14 cellular contexts compared by ENCODE assay signal in the genomic region with DNA sequence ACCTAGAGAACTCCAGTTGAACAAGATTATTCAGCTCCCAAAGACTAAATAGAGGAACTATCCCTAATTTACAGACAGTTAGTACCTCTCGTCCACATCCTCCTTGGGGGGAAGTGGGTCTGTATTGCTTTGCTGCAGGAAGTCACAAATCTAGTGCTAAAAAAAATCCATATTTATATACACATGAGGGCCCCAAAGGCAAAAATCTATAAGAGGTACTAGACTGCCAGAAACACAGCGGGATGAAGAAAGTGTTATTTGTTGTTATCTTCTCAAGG.
DNase-seq lines count a peak whose midpoint lies in the region; ATAC-seq, FAIRE-seq and TF ChIP-seq lines count a peak whose summit lies in the region.
"Had no signal": no experiment of that assay in that cellular context is flagged by ENCODE, and none has a peak within 500 bp of the region (broad histone marks: within the 10 kb centered on the region; RNA-seq: fewer than 3 reads in every experiment).

No MANE protein-coding gene starts in this region.

- no peaks in the 10 kb centered on the region for H3F3A ChIP-seq in SK-N-SH (replicated peaks; ENCODE audit: insufficient read depth)

- no peak for TF ChIP-seq EP300 in HepG2 (IDR thresholded peaks at IDR 0.05; ENCODE audit: low read depth in 2 of 2, low read length in 2 of 2)
- no peak for TF ChIP-seq EP300 in HepG2 (CRISPR knock-in tag; IDR thresholded peaks at IDR 0.05; ENCODE audit: borderline replicate concordance)
- no peak for TF ChIP-seq EP300 in SK-N-SH (IDR thresholded peaks at IDR 0.05; ENCODE audit: borderline replicate concordance in 1 of 2, low read depth in 1 of 2, low read length in 1 of 2)

- no peaks in the 10 kb centered on the region for H3K9me2 ChIP-seq in SK-N-SH

- H3K4me1 ChIP-seq in HepG2 (ENCODE audit: insufficient read depth, low read length) (peaks cover 31% of the 10 kb centered on the region), right lobe of liver (peaks cover 0 to 5% (median 0%) of the 10 kb centered on the region in 4 donors), SK-N-SH (ENCODE audit: control insufficient read depth in 1 of 2, insufficient read depth in 2 of 2, low read depth in 1 of 2, low read length in 1 of 2) (no peaks in the 10 kb centered on the region; a peak in 1 of 4 replicates)
- H3K4me1 ChIP-seq: HAP-1, Peyer's patch had no signal

- CTCF ChIA-PET in HepG2 (lab: Yijun Ruan, JAX; ENCODE audit: low intra/inter-chr PET ratio, low total read pairs) (no interaction called here), SK-N-SH (lab: Yijun Ruan, JAX) (interaction anchor here (1.5 kb wide), 1 partner anchor 190 kb away, joined by 3 read pairs; a partner anchor contains a TSS)

- POLR2A ChIA-PET in HepG2 (lab: Yijun Ruan, JAX) = no interaction called here
- POLR2A ChIA-PET in SK-N-SH (lab: Yijun Ruan, JAX) = no interaction called here

- no peak for DNase-seq in HepG2 (ENCODE audit: low spot score)
- no peak for DNase-seq in right lobe of liver
- DNase-seq in MV-4-11 (lab: John Stamatoyannopoulos, UW) = peak; percentile 68
- peak; percentile 12 for DNase-seq in SKM-1 (lab: John Stamatoyannopoulos, UW; ENCODE audit: unreplicated experiment)
- no peak for DNase-seq in foreskin melanocyte
- no peak for DNase-seq in T-helper 2 cell
- DNase-seq in NCI-H524 (lab: John Stamatoyannopoulos, UW) = no peak
- DNase-seq in SK-N-SH = no peak
- DNase-seq: C1 segment of cervical spinal cord; NK-92 treated with Interleukin-12 subunit alpha and Interleukin-12 subunit beta, amount 100 ng/mL, for 24 hours; Peyer's patch had no signal

- no peak for FAIRE-seq in HepG2 (lab: Jason Lieb, UNC)
- FAIRE-seq: GM19239 had no signal

- WGBS in HepG2 (ENCODE audit: low lambda C conversion rate) = 89% methylated on average over 2 of the region's 2 CpGs
- WGBS in right lobe of liver (ENCODE audit: insufficient coverage, low coverage, low lambda C conversion rate, missing lambda C conversion rate) = 73% methylated on average over 2 of the region's 2 CpGs
- WGBS in SK-N-SH (ENCODE audit: low lambda C conversion rate) = 71% methylated on average over 2 of the region's 2 CpGs

- no peak for TF ChIP-seq CTCF in HepG2 (CRISPR knock-in tag; IDR thresholded peaks at IDR 0.05)
- TF ChIP-seq CTCF in right lobe of liver (IDR thresholded peaks at IDR 0.05) = no peak
- TF ChIP-seq CTCF in SK-N-SH (IDR thresholded peaks at IDR 0.05) = no peak

- TF ChIP-seq POLR2A in HepG2 (IDR thresholded peaks at IDR 0.05; ENCODE audit: insufficient read depth in 1 of 2, low read depth in 2 of 2, low read length in 2 of 2) = no peak
- no peak for TF ChIP-seq POLR2A in right lobe of liver (IDR thresholded peaks at IDR 0.05)

- BruUV-seq in HepG2 (replicated peaks; lab: Mats Ljungman, UMichigan) = no TSS peak

- H3K4me2 ChIP-seq in HepG2 (ENCODE audit: low read depth, low read length) (peak overlapping the region; percentile 80; the same call in 1 of the 2 replicates), SK-N-SH (no peak overlapping the region)

- H3K9ac ChIP-seq in HepG2 (ENCODE audit: insufficient read depth, low read depth, low read length) (no peak overlapping the region), SK-N-SH (no peak overlapping the region)

- H3K27ac ChIP-seq in HepG2 (ENCODE audit: extremely low read length, insufficient read depth, low read length) (no peak overlapping the region), right lobe of liver (no peak overlapping the region), SK-N-SH (ENCODE audit: low read depth in 2 of 2, low read length in 1 of 2) (no peak overlapping the region; a peak in 1 of 4 replicates)
- H3K27ac ChIP-seq: Peyer's patch had no signal

- H3K79me2 ChIP-seq in HepG2 (ENCODE audit: insufficient read depth, low read length) = no peaks in the 10 kb centered on the region
- no peaks in the 10 kb centered on the region for H3K79me2 ChIP-seq in SK-N-SH (ENCODE audit: insufficient read depth)

- H3K36me3 ChIP-seq in HepG2 (replicated peaks in 1 of 2; ENCODE audit: control insufficient read depth in 1 of 2, insufficient read depth in 2 of 2, low read length in 2 of 2) = no peaks in the 10 kb centered on the region
- H3K36me3 ChIP-seq in right lobe of liver = no peaks in the 10 kb centered on the region
- H3K36me3 ChIP-seq in SK-N-SH (replicated peaks in 1 of 2; ENCODE audit: control insufficient read depth in 1 of 2, insufficient read depth in 2 of 2, low read length in 1 of 2) = no peaks in the 10 kb centered on the region
- H3K36me3 ChIP-seq: HAP-1, Peyer's patch had no signal

- no peak overlapping the region for H2AFZ ChIP-seq in HepG2 (ENCODE audit: low read length)
- no peak overlapping the region for H2AFZ ChIP-seq in SK-N-SH (ENCODE audit: low read depth)

- intact Hi-C loops in HepG2 (cut with micrococcal nuclease; ENCODE audit: unreplicated experiment) (no loop called here), right lobe of liver (cut with DNase I) (no loop called here)

- H3K27me3 ChIP-seq in HepG2 (ENCODE audit: control insufficient read depth in 1 of 2, insufficient read depth in 2 of 2, low read length in 2 of 2) (no peaks in the 10 kb centered on the region), right lobe of liver (no peaks in the 10 kb centered on the region), SK-N-SH (ENCODE audit: insufficient read depth) (no peaks in the 10 kb centered on the region)
- H3K27me3 ChIP-seq: Peyer's patch had no signal

- H3K4me3 ChIP-seq in HepG2 (replicated peaks in 1 of 3; ENCODE audit: insufficient read depth in 1 of 3, low read depth in 2 of 3, low read length in 3 of 3) = no peak overlapping the region
- no peak overlapping the region for H3K4me3 ChIP-seq in right lobe of liver
- no peak overlapping the region for H3K4me3 ChIP-seq in SK-N-SH (ENCODE audit: low read depth in 2 of 2, low read length in 1 of 2)
- H3K4me3 ChIP-seq: HAP-1, Peyer's patch had no signal

- H3K9me3 ChIP-seq in HepG2 (ENCODE audit: low read length) = no peaks in the 10 kb centered on the region
- H3K9me3 ChIP-seq in right lobe of liver = no peaks in the 10 kb centered on the region
- no peaks in the 10 kb centered on the region for H3K9me3 ChIP-seq in SK-N-SH
- H3K9me3 ChIP-seq: HAP-1, Peyer's patch had no signal

- in situ Hi-C loops in HepG2 (cut with HindIII; ENCODE audit: extremely low pct_ligation_motif_present, low pct_unique_long_range_greater_than_20kb) = loop anchor here (10.0 to 25.0 kb wide), 2 partner anchors 350 to 527 kb away; no protein-coding TSS in a partner anchor

- H4K20me1 ChIP-seq in HepG2 (ENCODE audit: insufficient read depth, low read length) = no peaks in the 10 kb centered on the region
- no peaks in the 10 kb centered on the region for H4K20me1 ChIP-seq in SK-N-SH (ENCODE audit: insufficient read depth)

- TF ChIP-seq RAD21 in HepG2 (CRISPR knock-in tag; IDR thresholded peaks at IDR 0.05) (no peak), SK-N-SH (IDR thresholded peaks at IDR 0.05; ENCODE audit: low read length) (no peak)

- ATAC-seq in HepG2 = no peak
- ATAC-seq in right lobe of liver = no peak
- ATAC-seq: Right ventricle myocardium inferior had no signal

TF ChIP-seq in HepG2, 621 proteins besides CTCF, POLR2A, EP300 and RAD21:
- no peak for TF ChIP-seq PCBP2 (optimal IDR thresholded peaks at IDR 0.05; ENCODE audit: low read depth, low read length, poor library complexity, severe bottlenecking)
- no peak for TF ChIP-seq ZNF775 (CRISPR knock-in tag; IDR thresholded peaks at IDR 0.05; ENCODE audit: borderline replicate concordance)
- no peak for TF ChIP-seq TGIF2 (CRISPR knock-in tag; IDR thresholded peaks at IDR 0.05)
- no peak for TF ChIP-seq ZNF607 (CRISPR knock-in tag; IDR thresholded peaks at IDR 0.05; ENCODE audit: borderline replicate concordance)
- TF ChIP-seq, protein P1, sequence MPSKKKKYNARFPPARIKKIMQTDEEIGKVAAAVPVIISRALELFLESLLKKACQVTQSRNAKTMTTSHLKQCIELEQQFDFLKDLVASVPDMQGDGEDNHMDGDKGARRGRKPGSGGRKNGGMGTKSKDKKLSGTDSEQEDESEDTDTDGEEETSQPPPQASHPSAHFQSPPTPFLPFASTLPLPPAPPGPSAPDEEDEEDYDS (CRISPR knock-in tag; IDR thresholded peaks at IDR 0.05) = no peak

TF ChIP-seq in SK-N-SH, 30 proteins besides CTCF, POLR2A, EP300 and RAD21:
- TF ChIP-seq GABPA (IDR thresholded peaks at IDR 0.05; ENCODE audit: low read depth) (no peak), CHD2 (IDR thresholded peaks at IDR 0.05; ENCODE audit: low read length, partially characterized antibody) (no peak), GATA2 (CRISPR knock-in tag; IDR thresholded peaks at IDR 0.05) (no peak), FOSL2 (IDR thresholded peaks at IDR 0.05; ENCODE audit: borderline replicate concordance, low read depth) (no peak), JUND (IDR thresholded peaks at IDR 0.05) (no peak), YY1 (IDR thresholded peaks at IDR 0.05; ENCODE audit: low read depth) (no peak), TAF1 (IDR thresholded peaks at IDR 0.05; ENCODE audit: borderline replicate concordance, low read depth, low read length) (no peak), TCF12 (IDR thresholded peaks at IDR 0.05) (no peak), SMC3 (IDR thresholded peaks at IDR 0.05; ENCODE audit: low read depth, low read length) (no peak), MXI1 (IDR thresholded peaks at IDR 0.05; ENCODE audit: low read depth, low read length) (no peak), TEAD4 (IDR thresholded peaks at IDR 0.05; ENCODE audit: borderline replicate concordance, insufficient read depth) (no peak), RFX5 (IDR thresholded peaks at IDR 0.05; ENCODE audit: low read length) (no peak), ELF1 (IDR thresholded peaks at IDR 0.05) (no peak), EZH2phosphoT487 (IDR thresholded peaks at IDR 0.05; ENCODE audit: borderline replicate concordance, low read depth) (no peak)
- TF ChIP-seq, protein P2, sequence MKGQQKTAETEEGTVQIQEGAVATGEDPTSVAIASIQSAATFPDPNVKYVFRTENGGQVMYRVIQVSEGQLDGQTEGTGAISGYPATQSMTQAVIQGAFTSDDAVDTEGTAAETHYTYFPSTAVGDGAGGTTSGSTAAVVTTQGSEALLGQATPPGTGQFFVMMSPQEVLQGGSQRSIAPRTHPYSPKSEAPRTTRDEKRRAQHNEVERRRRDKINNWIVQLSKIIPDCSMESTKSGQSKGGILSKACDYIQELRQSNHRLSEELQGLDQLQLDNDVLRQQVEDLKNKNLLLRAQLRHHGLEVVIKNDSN (IDR thresholded peaks at IDR 0.05; ENCODE audit: borderline replicate concordance, low read depth) = no peak
- TF ChIP-seq, protein P3, sequence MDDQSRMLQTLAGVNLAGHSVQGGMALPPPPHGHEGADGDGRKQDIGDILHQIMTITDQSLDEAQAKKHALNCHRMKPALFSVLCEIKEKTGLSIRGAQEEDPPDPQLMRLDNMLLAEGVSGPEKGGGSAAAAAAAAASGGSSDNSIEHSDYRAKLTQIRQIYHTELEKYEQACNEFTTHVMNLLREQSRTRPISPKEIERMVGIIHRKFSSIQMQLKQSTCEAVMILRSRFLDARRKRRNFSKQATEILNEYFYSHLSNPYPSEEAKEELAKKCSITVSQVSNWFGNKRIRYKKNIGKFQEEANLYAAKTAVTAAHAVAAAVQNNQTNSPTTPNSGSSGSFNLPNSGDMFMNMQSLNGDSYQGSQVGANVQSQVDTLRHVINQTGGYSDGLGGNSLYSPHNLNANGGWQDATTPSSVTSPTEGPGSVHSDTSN (IDR thresholded peaks at IDR 0.05) = no peak

Comparison
In these comparisons a context has a peak if more than half of its experiments do, and no peak if none do; other contexts are left out.
1. DNase-seq: peak in MV-4-11 (single experiment) and SKM-1 (single experiment); none in HepG2 (single experiment), right lobe of liver (0 of 3), foreskin melanocyte (single experiment), T-helper 2 cell (0 of 5), NCI-H524 (0 of 2) and SK-N-SH (single experiment).